Comparison of ENCODE assay signal across 18 cellular contexts in the genomic region with DNA sequence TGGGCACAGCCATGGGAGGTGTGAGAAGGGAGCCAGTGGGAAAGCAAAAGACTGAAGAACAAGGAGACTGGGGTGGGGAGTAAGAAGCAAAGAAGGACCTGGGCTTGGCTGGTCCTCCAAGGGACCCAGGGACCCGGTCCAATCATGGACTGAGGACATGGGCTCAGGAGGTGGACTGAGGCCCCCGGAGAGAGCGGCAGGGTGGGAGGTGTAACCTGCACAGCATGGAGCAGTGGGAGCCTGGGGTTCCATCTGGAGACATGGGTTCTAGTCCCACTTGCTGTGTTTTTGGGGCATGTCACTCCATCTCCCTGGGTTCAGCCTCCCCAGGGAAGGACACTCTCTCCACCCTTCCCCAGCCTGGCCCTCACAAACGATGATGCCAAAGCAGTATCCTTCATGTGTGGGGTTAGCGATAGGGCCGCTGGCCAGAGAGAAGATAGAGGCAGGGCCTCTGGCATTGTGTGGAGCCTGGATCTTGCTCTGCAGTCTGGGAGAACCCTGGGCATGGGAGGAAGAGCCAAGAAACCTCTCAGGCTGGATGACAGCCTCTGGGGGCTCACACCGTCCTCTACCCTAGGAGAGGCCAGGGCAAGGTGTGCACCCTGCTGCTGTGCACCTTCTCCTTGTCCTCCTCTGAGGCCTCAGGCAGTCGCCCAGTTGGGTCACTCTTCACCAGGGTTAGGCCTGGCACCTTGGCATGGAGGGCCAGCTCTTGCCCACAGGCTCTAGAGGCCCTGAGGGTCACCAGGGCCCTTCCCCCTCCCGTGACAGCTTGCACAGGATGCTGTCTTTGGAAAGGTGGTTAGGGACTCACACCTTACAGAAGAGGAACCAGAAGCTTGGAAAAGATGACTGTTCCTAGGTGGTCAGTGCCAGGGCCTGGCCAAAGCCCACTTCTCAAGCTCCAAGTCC. TPM values are rescaled to one million over a fixed set of nuclear protein-coding genes. Genes with fewer than 3 reads are reported as not detected.
A peak's percentile ranks its signal among the peaks of the same experiment; 100 is the strongest.
DNase-seq lines count a peak whose midpoint lies in the region; ATAC-seq and TF ChIP-seq lines count a peak whose summit lies in the region.
"Had no signal": no experiment of that assay in that cellular context is flagged by ENCODE, and none has a peak within 500 bp of the region (broad histone marks: within the 10 kb centered on the region; RNA-seq: fewer than 3 reads in every experiment).

No MANE protein-coding gene starts in this region.

- no peaks in the 10 kb centered on the region for H3K9me3 Mint-ChIP-seq in natural killer cell
- no peaks in the 10 kb centered on the region for H3K9me3 Mint-ChIP-seq in natural killer cell treated with Interleukin-12 subunit alpha and Interleukin-12 subunit beta and Interleukin-15 and Interleukin-18, amount 100 ng/mL, for 72 hours
- H3K9me3 Mint-ChIP-seq: T-helper 2 cell treated with Interferon-gamma antibody and Interleukin-4, amounts not matched to agents 5 μg/mL and 100 μg/mL, for 36 hours had no signal

- peaks cover 8 to 16% of the 10 kb centered on the region in 2 donors for H3K27me3 Mint-ChIP-seq in natural killer cell (ENCODE audit: low read depth in 2 of 2)
- H3K27me3 Mint-ChIP-seq in natural killer cell treated with Interleukin-12 subunit alpha and Interleukin-12 subunit beta and Interleukin-15 and Interleukin-18, amount 100 ng/mL, for 72 hours, result peaks cover 6 to 7% of the 10 kb centered on the region in 2 donors

- no peak overlapping the region for H3K27ac Mint-ChIP-seq in natural killer cell
- no peak overlapping the region for H3K27ac Mint-ChIP-seq in natural killer cell treated with Interleukin-12 subunit alpha and Interleukin-12 subunit beta and Interleukin-15 and Interleukin-18, amount 100 ng/mL, for 72 hours
- H3K27ac Mint-ChIP-seq: T-helper 2 cell treated with Interferon-gamma antibody and Interleukin-4, amounts not matched to agents 5 μg/mL and 100 μg/mL, for 36 hours had no signal

- no peak for TF ChIP-seq CTCF in natural killer cell (IDR thresholded peaks at IDR 0.05)

- ATAC-seq in natural killer cell (no peak), left lobe of liver (peak; percentile 20), GM19463 (IDR thresholded peaks at IDR 0.05; ENCODE audit: unreplicated experiment) (no peak), HG03095 (IDR thresholded peaks at IDR 0.05; ENCODE audit: unreplicated experiment) (no peak)
- ATAC-seq in natural killer cell treated with Interleukin-12 subunit alpha and Interleukin-12 subunit beta and Interleukin-15 and Interleukin-18, amount 100 ng/mL, for 72 hours, result no peak
- ATAC-seq: activated CD4-positive, CD25-positive, alpha-beta regulatory T cell treated with anti-CD3 and anti-CD28 coated beads, Interleukin-2, amount 50 U/mL, for 24 hours had no signal

- no peak overlapping the region for H3K4me3 Mint-ChIP-seq in natural killer cell
- no peak overlapping the region for H3K4me3 Mint-ChIP-seq in natural killer cell treated with Interleukin-12 subunit alpha and Interleukin-12 subunit beta and Interleukin-15 and Interleukin-18, amount 100 ng/mL, for 72 hours
- H3K4me3 Mint-ChIP-seq: CD4-positive, CD25-positive, alpha-beta regulatory T cell; T-helper 2 cell treated with Interferon-gamma antibody and Interleukin-4, amounts not matched to agents 5 μg/mL and 100 μg/mL, for 36 hours had no signal

- no peaks in the 10 kb centered on the region for H3K36me3 Mint-ChIP-seq in natural killer cell
- H3K36me3 Mint-ChIP-seq in natural killer cell treated with Interleukin-12 subunit alpha and Interleukin-12 subunit beta and Interleukin-15 and Interleukin-18, amount 100 ng/mL, for 72 hours, result no peaks in the 10 kb centered on the region
- H3K36me3 Mint-ChIP-seq: CD4-positive, CD25-positive, alpha-beta regulatory T cell had no signal

- no peaks in the 10 kb centered on the region for H3K4me1 Mint-ChIP-seq in natural killer cell
- peaks cover 0 to 4% of the 10 kb centered on the region in 2 donors for H3K4me1 Mint-ChIP-seq in natural killer cell treated with Interleukin-12 subunit alpha and Interleukin-12 subunit beta and Interleukin-15 and Interleukin-18, amount 100 ng/mL, for 72 hours (ENCODE audit: low read depth in 2 of 2)

- peak; percentile 10 for DNase-seq in natural killer cell
- no peak for DNase-seq in natural killer cell treated with Interleukin-12 subunit alpha and Interleukin-12 subunit beta and Interleukin-15 and Interleukin-18, amount 100 ng/mL, for 72 hours (ENCODE audit: low spot score)
- no peak for DNase-seq in left lobe of liver (ENCODE audit: low spot score)
- no peak for DNase-seq in NCI-H2107 treated with DMSO at 0.1 percent for 48 hours (lab: John Stamatoyannopoulos, UW; ENCODE audit: unreplicated experiment)
- DNase-seq: activated naive CD4-positive, alpha-beta T cell; CD4-positive, CD25-positive, alpha-beta regulatory T cell; DMS79; lower lobe of right lung; NCI-H1930; NCI-H524; SJCRH30; stimulated activated naive CD4-positive, alpha-beta T cell treated with Interleukin-2 at 50 U/mL for 16 hours had no signal

- intact Hi-C loops in natural killer cell (cut with micrococcal nuclease), result no loop called here

RNA-seq across cellular contexts. Expression of gene FBXW12, which starts 26.0 kb away (rescaled TPM):
- total RNA-seq in natural killer cell, result under 1 TPM in 1 of 3 donors, not detected in 2; 0.25 TPM
- not detected for total RNA-seq in natural killer cell treated with Interleukin-12 subunit alpha and Interleukin-12 subunit beta and Interleukin-15 and Interleukin-18, amount 100 ng/mL, for 72 hours
- total RNA-seq in left lobe of liver, result not detected
- total RNA-seq: ascending aorta; CD4-positive, CD25-positive, alpha-beta regulatory T cell; endothelial cell of umbilical vein; lower lobe of right lung had no signal

RNA-seq across cellular contexts. Expression of gene PLXNB1, which starts 31.9 kb away (rescaled TPM):
- total RNA-seq in natural killer cell (1 to 10 TPM; 4.3 to 5.0 (median 4.4) TPM), left lobe of liver (142 TPM)
- 1 to 10 TPM; 5.9 to 9.6 TPM for total RNA-seq in natural killer cell treated with Interleukin-12 subunit alpha and Interleukin-12 subunit beta and Interleukin-15 and Interleukin-18, amount 100 ng/mL, for 72 hours

RNA-seq across cellular contexts. Expression of gene CCDC51, which starts 41.9 kb away (rescaled TPM):
- total RNA-seq in natural killer cell, result 1 to 10 TPM; 4.4 to 8.8 (median 6.8) TPM
- 10 to 100 TPM; 13.0 to 23.3 TPM for total RNA-seq in natural killer cell treated with Interleukin-12 subunit alpha and Interleukin-12 subunit beta and Interleukin-15 and Interleukin-18, amount 100 ng/mL, for 72 hours
- total RNA-seq in left lobe of liver, result 9.2 TPM

RNA-seq across cellular contexts. Expression of gene TMA7, which starts 42.0 kb away (rescaled TPM):
- total RNA-seq in natural killer cell (100 to 1,000 TPM; 192 to 239 (median 229) TPM), left lobe of liver (69.3 TPM)
- 100 to 1,000 TPM; 202 to 217 TPM for total RNA-seq in natural killer cell treated with Interleukin-12 subunit alpha and Interleukin-12 subunit beta and Interleukin-15 and Interleukin-18, amount 100 ng/mL, for 72 hours

RNA-seq across cellular contexts. Expression of gene ATRIP, which starts 48.5 kb away (rescaled TPM):
- total RNA-seq in natural killer cell, result 10 to 100 TPM in 2 of 3 donors, 1 to 10 TPM in 1; 8.5 to 11.0 (median 10.6) TPM
- 10 to 100 TPM; 14.0 to 26.2 TPM for total RNA-seq in natural killer cell treated with Interleukin-12 subunit alpha and Interleukin-12 subunit beta and Interleukin-15 and Interleukin-18, amount 100 ng/mL, for 72 hours
- total RNA-seq in left lobe of liver, result 3.3 TPM

Comparison
In these comparisons a context has a peak if more than half of its experiments do, and no peak if none do; other contexts are left out.
1. RNA of gene PLXNB1, which starts 31.9 kb away (total RNA-seq): 142 TPM in left lobe of liver (single experiment); 5.9 to 9.6 TPM in natural killer cell treated with Interleukin-12 subunit alpha and Interleukin-12 subunit beta and Interleukin-15 and Interleukin-18, amount 100 ng/mL, for 72 hours and 4.3 to 5.0 TPM in natural killer cell; every median in the first group is over 10 times any median in the second.